In genomic region chr17:66426397-66427033, GRCh38 we compare ENCODE assay signal across 8 cellular contexts.
DNase-seq lines count a peak whose midpoint lies in the region; ATAC-seq and TF ChIP-seq lines count a peak whose summit lies in the region.

No MANE protein-coding gene starts in this region.

- H3K4me3 ChIP-seq in MM.1S (ENCODE audit: low read length): no peak overlapping the region
- no peak overlapping the region for H3K4me3 ChIP-seq in dorsolateral prefrontal cortex

- no peaks in the 10 kb centered on the region for H3K36me3 Mint-ChIP-seq in stimulated activated memory B cell treated with anti-CD40 and anti-IgM and Interleukin-4, amounts not matched to agents 10 μg/mL and 1 μg/mL and 100 μg/mL, for 72 hours

- intact Hi-C loops in dorsolateral prefrontal cortex (cut with DNase I): no loop called here

- H3K9me3 Mint-ChIP-seq in stimulated activated memory B cell treated with anti-CD40 and anti-IgM and Interleukin-4, amounts not matched to agents 10 μg/mL and 1 μg/mL and 100 μg/mL, for 72 hours: no peaks in the 10 kb centered on the region

- DNase-seq in GM03348 (ENCODE audit: low spot score): peak; percentile 19
- DNase-seq in MM.1S: peak; percentile 42
- peak; percentile 8 for DNase-seq in activated T-helper 1 cell treated with Interleukin-2 at 50 U/mL for 16 hours (ENCODE audit: low read depth)
- peak; percentile 29 for DNase-seq in lung microvascular endothelial cell (ENCODE audit: low read depth in 2 of 2)
- DNase-seq in dorsolateral prefrontal cortex: no peak
- DNase-seq in NCI-H226: no peak
- DNase-seq in GM19238 (ENCODE audit: insufficient read length, low spot score): no peak

- H3K4me1 Mint-ChIP-seq in stimulated activated memory B cell treated with anti-CD40 and anti-IgM and Interleukin-4, amounts not matched to agents 10 μg/mL and 1 μg/mL and 100 μg/mL, for 72 hours: no peaks in the 10 kb centered on the region

- peaks cover 72% of the 10 kb centered on the region for H3K79me2 ChIP-seq in MM.1S (ENCODE audit: low read length)

- no peaks in the 10 kb centered on the region for H3K36me3 ChIP-seq in MM.1S (replicated peaks; ENCODE audit: insufficient read depth, low read length)

- no peak overlapping the region for H3K27ac ChIP-seq in MM.1S (ENCODE audit: low read length)
- no peak overlapping the region for H3K27ac ChIP-seq in dorsolateral prefrontal cortex

- no peak for ATAC-seq in stimulated activated memory B cell treated with anti-CD40 and anti-IgM and Interleukin-4, amounts not matched to agents 10 μg/mL and 1 μg/mL and 100 μg/mL, for 72 hours

- no peaks in the 10 kb centered on the region for H3K9me2 ChIP-seq in MM.1S (replicated peaks; ENCODE audit: insufficient read depth, low read length)

- no peak overlapping the region for H3K9ac ChIP-seq in MM.1S (ENCODE audit: low read length)

- no peak overlapping the region for H3K27ac Mint-ChIP-seq in stimulated activated memory B cell treated with anti-CD40 and anti-IgM and Interleukin-4, amounts not matched to agents 10 μg/mL and 1 μg/mL and 100 μg/mL, for 72 hours

- no peaks in the 10 kb centered on the region for H3K27me3 ChIP-seq in MM.1S (replicated peaks; ENCODE audit: insufficient read depth, low read length)
- no peaks in the 10 kb centered on the region for H3K27me3 ChIP-seq in dorsolateral prefrontal cortex

- no peak overlapping the region for H3K4me3 Mint-ChIP-seq in stimulated activated memory B cell treated with anti-CD40 and anti-IgM and Interleukin-4, amounts not matched to agents 10 μg/mL and 1 μg/mL and 100 μg/mL, for 72 hours

- H4K20me1 ChIP-seq in MM.1S (ENCODE audit: insufficient read depth, low read length): no peaks in the 10 kb centered on the region

- H3F3A ChIP-seq in MM.1S (ENCODE audit: insufficient read depth, low read length): no peaks in the 10 kb centered on the region

- no peak overlapping the region for H2AFZ ChIP-seq in MM.1S (ENCODE audit: low read length)

- H3K4me2 ChIP-seq in MM.1S (ENCODE audit: low read depth, low read length): no peak overlapping the region

- H3K9me3 ChIP-seq in MM.1S (replicated peaks; ENCODE audit: insufficient read depth, low read length): no peaks in the 10 kb centered on the region

- H3K27me3 Mint-ChIP-seq in stimulated activated memory B cell treated with anti-CD40 and anti-IgM and Interleukin-4, amounts not matched to agents 10 μg/mL and 1 μg/mL and 100 μg/mL, for 72 hours: peaks cover 8% of the 10 kb centered on the region

- peaks cover 27% of the 10 kb centered on the region for H3K4me1 ChIP-seq in MM.1S (ENCODE audit: low read length)

- peak; percentile 48 for TF ChIP-seq CTCF in MM.1S (IDR thresholded peaks at IDR 0.05; ENCODE audit: low read length)
- TF ChIP-seq CTCF in dorsolateral prefrontal cortex (IDR thresholded peaks at IDR 0.05 in 54 of 56, conservative IDR thresholded peaks at IDR 0.05 in 2 of 56; ENCODE audit: low read depth in 1 of 56, partially characterized antibody in 56 of 56): peak in 7 of 56 donors; percentile 10 to 27 (median 20)

Comparison
In these comparisons a context has a peak if more than half of its experiments do, and no peak if none do; other contexts are left out.
1. DNase-seq: peak in GM03348 (single experiment), MM.1S (single experiment), activated T-helper 1 cell treated with Interleukin-2 at 50 U/mL for 16 hours (single experiment) and lung microvascular endothelial cell (2 of 2); none in dorsolateral prefrontal cortex (0 of 10), NCI-H226 (single experiment) and GM19238 (single experiment).